ENCODE assay signal across 9 cellular contexts in genomic region chr14:32513571-32514009, GRCh38.
DNase-seq lines count a peak whose midpoint lies in the region; ATAC-seq, FAIRE-seq and TF ChIP-seq lines count a peak whose summit lies in the region.
"Had no signal": no experiment of that assay in that cellular context is flagged by ENCODE, and none has a peak within 500 bp of the region (broad histone marks: within the 10 kb centered on the region; RNA-seq: fewer than 3 reads in every experiment).

No MANE protein-coding gene starts in this region.

- DNase-seq in ELR (ENCODE audit: low read depth) = peak; percentile 22
- DNase-seq in NCI-H2227 (lab: John Stamatoyannopoulos, UW; ENCODE audit: unreplicated experiment) = peak; percentile 4
- DNase-seq in progenitor cell of endocrine pancreas (ENCODE audit: low spot score, unreplicated experiment) = no peak
- no peak for DNase-seq in GM19239 (ENCODE audit: insufficient read length, low spot score)
- DNase-seq in stimulated activated naive CD4-positive, alpha-beta T cell treated with Interleukin-2 at 50 U/mL for 16 hours (lab: John Stamatoyannopoulos, UW) = no peak
- DNase-seq in effector memory CD8-positive, alpha-beta T cell = no peak
- DNase-seq in activated T-helper 2 cell treated with anti-CD3 and anti-CD28 coated beads, Interferon-gamma antibody, Interleukin-2, Interleukin-4, amounts not matched to agents 10 μg/mL and 5 μg/mL and 100 μg/mL, durations not matched to agents 14 hours and 24 hours and 36 hours (ENCODE audit: low spot score) = no peak
- DNase-seq: activated naive CD8-positive, alpha-beta T cell treated with anti-CD3 and anti-CD28 coated beads, Interleukin-2, amount 10 ng/mL, durations not matched to agents 7 days and 5 days had no signal

- no peak overlapping the region for H3K27ac Mint-ChIP-seq in progenitor cell of endocrine pancreas
- no peak overlapping the region for H3K27ac Mint-ChIP-seq in effector memory CD8-positive, alpha-beta T cell
- no peak overlapping the region for H3K27ac Mint-ChIP-seq in activated T-helper 2 cell treated with anti-CD3 and anti-CD28 coated beads, Interferon-gamma antibody, Interleukin-2, Interleukin-4, amounts not matched to agents 10 μg/mL and 5 μg/mL and 100 μg/mL, durations not matched to agents 14 hours and 24 hours and 36 hours
- H3K27ac Mint-ChIP-seq: activated naive CD8-positive, alpha-beta T cell treated with anti-CD3 and anti-CD28 coated beads, Interleukin-2, amount 10 ng/mL, durations not matched to agents 7 days and 5 days had no signal

- intact Hi-C loops in activated T-helper 2 cell treated with anti-CD3 and anti-CD28 coated beads, Interferon-gamma antibody, Interleukin-2, Interleukin-4, amounts not matched to agents 10 μg/mL and 5 μg/mL and 100 μg/mL, durations not matched to agents 14 hours and 24 hours and 36 hours (cut with micrococcal nuclease) = no loop called here

- peaks cover 4% of the 10 kb centered on the region for H3K9me3 Mint-ChIP-seq in progenitor cell of endocrine pancreas (ENCODE audit: low read depth)
- H3K9me3 Mint-ChIP-seq in effector memory CD8-positive, alpha-beta T cell = peaks cover 4 to 8% of the 10 kb centered on the region in 2 donors
- H3K9me3 Mint-ChIP-seq in activated T-helper 2 cell treated with anti-CD3 and anti-CD28 coated beads, Interferon-gamma antibody, Interleukin-2, Interleukin-4, amounts not matched to agents 10 μg/mL and 5 μg/mL and 100 μg/mL, durations not matched to agents 14 hours and 24 hours and 36 hours = no peaks in the 10 kb centered on the region
- H3K9me3 Mint-ChIP-seq: activated naive CD8-positive, alpha-beta T cell treated with anti-CD3 and anti-CD28 coated beads, Interleukin-2, amount 10 ng/mL, durations not matched to agents 7 days and 5 days had no signal

- peak; percentile 54 for TF ChIP-seq CTCF in progenitor cell of endocrine pancreas (IDR thresholded peaks at IDR 0.05; ENCODE audit: unreplicated experiment)

- no peaks in the 10 kb centered on the region for H3K36me3 Mint-ChIP-seq in progenitor cell of endocrine pancreas (ENCODE audit: insufficient read depth)
- H3K36me3 Mint-ChIP-seq in effector memory CD8-positive, alpha-beta T cell (ENCODE audit: insufficient read depth) = no peaks in the 10 kb centered on the region
- H3K36me3 Mint-ChIP-seq in activated T-helper 2 cell treated with anti-CD3 and anti-CD28 coated beads, Interferon-gamma antibody, Interleukin-2, Interleukin-4, amounts not matched to agents 10 μg/mL and 5 μg/mL and 100 μg/mL, durations not matched to agents 14 hours and 24 hours and 36 hours (ENCODE audit: low read depth) = no peaks in the 10 kb centered on the region
- H3K36me3 Mint-ChIP-seq: activated naive CD8-positive, alpha-beta T cell treated with anti-CD3 and anti-CD28 coated beads, Interleukin-2, amount 10 ng/mL, durations not matched to agents 7 days and 5 days had no signal

- peaks cover 3% of the 10 kb centered on the region for H3K27me3 Mint-ChIP-seq in progenitor cell of endocrine pancreas
- peaks cover 10 to 11% of the 10 kb centered on the region in 2 donors for H3K27me3 Mint-ChIP-seq in effector memory CD8-positive, alpha-beta T cell
- H3K27me3 Mint-ChIP-seq in activated T-helper 2 cell treated with anti-CD3 and anti-CD28 coated beads, Interferon-gamma antibody, Interleukin-2, Interleukin-4, amounts not matched to agents 10 μg/mL and 5 μg/mL and 100 μg/mL, durations not matched to agents 14 hours and 24 hours and 36 hours (ENCODE audit: low read depth) = no peaks in the 10 kb centered on the region

- peak; percentile 92 for FAIRE-seq in endometrium (lab: Jason Lieb, UNC)
- no peak for FAIRE-seq in GM19239 (lab: Jason Lieb, UNC)

- ATAC-seq in effector memory CD8-positive, alpha-beta T cell (replicated peaks) = no peak

- no peak overlapping the region for H3K4me3 Mint-ChIP-seq in progenitor cell of endocrine pancreas (ENCODE audit: low read depth)
- H3K4me3 Mint-ChIP-seq in effector memory CD8-positive, alpha-beta T cell = no peak overlapping the region
- H3K4me3 Mint-ChIP-seq in activated T-helper 2 cell treated with anti-CD3 and anti-CD28 coated beads, Interferon-gamma antibody, Interleukin-2, Interleukin-4, amounts not matched to agents 10 μg/mL and 5 μg/mL and 100 μg/mL, durations not matched to agents 14 hours and 24 hours and 36 hours (ENCODE audit: low read depth) = no peak overlapping the region
- H3K4me3 Mint-ChIP-seq: activated naive CD8-positive, alpha-beta T cell treated with anti-CD3 and anti-CD28 coated beads, Interleukin-2, amount 10 ng/mL, durations not matched to agents 7 days and 5 days had no signal

- no peaks in the 10 kb centered on the region for H3K4me1 Mint-ChIP-seq in progenitor cell of endocrine pancreas (ENCODE audit: low read depth)
- H3K4me1 Mint-ChIP-seq in effector memory CD8-positive, alpha-beta T cell (ENCODE audit: low read depth in 2 of 2) = no peaks in the 10 kb centered on the region
- H3K4me1 Mint-ChIP-seq in activated T-helper 2 cell treated with anti-CD3 and anti-CD28 coated beads, Interferon-gamma antibody, Interleukin-2, Interleukin-4, amounts not matched to agents 10 μg/mL and 5 μg/mL and 100 μg/mL, durations not matched to agents 14 hours and 24 hours and 36 hours (ENCODE audit: low read depth) = no peaks in the 10 kb centered on the region
- H3K4me1 Mint-ChIP-seq: activated naive CD8-positive, alpha-beta T cell treated with anti-CD3 and anti-CD28 coated beads, Interleukin-2, amount 10 ng/mL, durations not matched to agents 7 days and 5 days had no signal

Comparison
In these comparisons a context has a peak if more than half of its experiments do, and no peak if none do; other contexts are left out.
1. DNase-seq: peak in ELR (single experiment) and NCI-H2227 (single experiment); none in progenitor cell of endocrine pancreas (single experiment), GM19239 (single experiment), stimulated activated naive CD4-positive, alpha-beta T cell treated with Interleukin-2 at 50 U/mL for 16 hours (single experiment), effector memory CD8-positive, alpha-beta T cell (0 of 3) and activated T-helper 2 cell treated with anti-CD3 and anti-CD28 coated beads, Interferon-gamma antibody, Interleukin-2, Interleukin-4, amounts not matched to agents 10 μg/mL and 5 μg/mL and 100 μg/mL, durations not matched to agents 14 hours and 24 hours and 36 hours (single experiment).